In the genomic region with DNA sequence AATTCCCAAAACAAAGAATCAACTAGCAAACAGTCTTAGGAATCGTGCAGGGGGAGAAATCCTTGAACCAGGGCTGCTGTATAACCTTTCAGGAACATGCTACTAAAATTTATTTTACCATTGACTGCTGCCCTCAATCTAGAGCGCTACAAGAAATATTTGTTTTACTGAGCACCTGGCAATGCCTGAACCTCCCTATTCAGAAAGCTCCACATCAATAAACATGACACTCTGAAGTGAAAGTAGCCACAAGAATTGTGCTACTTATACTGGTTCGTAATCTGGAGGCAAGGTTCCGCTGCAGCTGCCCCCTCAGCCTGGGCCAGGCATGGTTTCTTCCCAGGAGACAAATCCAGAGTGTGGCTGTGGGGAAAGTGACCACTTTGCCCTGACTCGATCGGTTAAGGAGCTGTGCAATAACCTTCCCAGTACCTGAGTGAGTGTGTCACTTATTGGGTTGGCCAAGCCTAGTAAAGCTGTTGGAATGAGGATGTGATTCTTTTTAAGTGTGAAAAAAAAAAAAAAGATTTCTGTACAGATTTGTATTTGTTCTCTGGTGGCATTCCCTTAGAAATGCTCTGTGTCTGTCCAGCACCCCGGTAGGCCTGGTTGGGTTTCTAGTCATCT, we compare ENCODE assay signal across 23 cellular contexts. TPM values are rescaled to one million over a fixed set of nuclear protein-coding genes. Genes with fewer than 3 reads are reported as not detected.
DNase-seq lines count a peak whose midpoint lies in the region; ATAC-seq, FAIRE-seq and TF ChIP-seq lines count a peak whose summit lies in the region.
"Had no signal": no experiment of that assay in that cellular context is flagged by ENCODE, and none has a peak within 500 bp of the region (broad histone marks: within the 10 kb centered on the region; RNA-seq: fewer than 3 reads in every experiment).

No MANE protein-coding gene starts in this region.

- FAIRE-seq in keratinocyte (lab: Jason Lieb, UNC), result peak; percentile 93
- FAIRE-seq: frontal cortex had no signal

- H4K20me1 ChIP-seq in keratinocyte (ENCODE audit: control insufficient read depth, extremely low read depth, insufficient read depth, low read length), result no peaks in the 10 kb centered on the region

- peak overlapping the region in 2 of 3 experiments; percentile 24 to 40 for H3K4me3 ChIP-seq in keratinocyte (ENCODE audit: control insufficient read depth in 2 of 3, extremely low read depth in 1 of 3, insufficient read depth in 2 of 3, low read depth in 1 of 3, low read length in 3 of 3)
- no peak overlapping the region for H3K4me3 ChIP-seq in prostate gland
- H3K4me3 ChIP-seq: tibial nerve had no signal

- H3K27ac ChIP-seq in VCaP (peak overlapping the region; percentile 9; the same call in 1 of the 2 replicates), keratinocyte (ENCODE audit: control insufficient read depth, insufficient read depth, low read length) (peak overlapping the region; percentile 95), prostate gland (peak overlapping the region in 1 of 2 donors; percentile 59)
- H3K27ac ChIP-seq: tibial nerve, WERI-Rb-1 had no signal

- peak overlapping the region; percentile 56 for H3K9ac ChIP-seq in keratinocyte (ENCODE audit: control insufficient read depth, extremely low read depth, insufficient read depth, low read length)

- dilution Hi-C loops in keratinocyte (cut with MboI; ENCODE audit: extremely low pct_ligation_motif_present, low sequenced_read_pairs), result no loop called here

- 43% methylated on average over 7 of the region's 7 CpGs for WGBS in prostate gland

- H3K4me1 ChIP-seq in keratinocyte (ENCODE audit: control insufficient read depth, extremely low read depth, insufficient read depth, low read length) (peaks cover 46% of the 10 kb centered on the region), prostate gland (replicated peaks) (no peaks in the 10 kb centered on the region)
- H3K4me1 ChIP-seq: tibial nerve had no signal

- peak; percentile 21 for DNase-seq in HK-2 (ENCODE audit: unreplicated experiment)
- DNase-seq in keratinocyte (ENCODE audit: low read depth, low spot score), result peak; percentile 56
- peak; percentile 23 for DNase-seq in prostate gland (ENCODE audit: low spot score)
- no peak for DNase-seq in activated T-cell treated with anti-CD3 and anti-CD28 coated beads, Interleukin-2, amount 50 U/mL, for 1 hour
- no peak for DNase-seq in NCI-H2196 treated with DMSO at 0.1 percent for 48 hours (lab: John Stamatoyannopoulos, UW; ENCODE audit: unreplicated experiment)
- DNase-seq: activated CD4-positive, alpha-beta memory T cell treated with anti-CD3 and anti-CD28 coated beads for 36 hours; activated T-cell treated with anti-CD3 and anti-CD28 coated beads, Interleukin-2, amount 50 U/mL, for 24 hours; CD4-positive, alpha-beta T cell; cortex of kidney; GOT3; natural killer cell; NCI-H1694 treated with DMSO at 0.1 percent for 48 hours; stimulated activated CD4-positive, alpha-beta T cell treated with anti-CD3 and anti-CD28 coated beads, Interleukin-12 subunit alpha, Interleukin-12 subunit beta, amount 100 ng/mL, for 4 hours; T-helper 1 cell; WERI-Rb-1 had no signal

- peak overlapping the region; percentile 86 for H3K4me2 ChIP-seq in keratinocyte (ENCODE audit: control insufficient read depth, extremely low read depth, insufficient read depth, low read depth, low read length)

- H3K27me3 ChIP-seq in keratinocyte (ENCODE audit: control insufficient read depth, extremely low read depth, insufficient read depth, low read length) (no peaks in the 10 kb centered on the region), prostate gland (replicated peaks; ENCODE audit: insufficient read depth) (no peaks in the 10 kb centered on the region)

- H2AFZ ChIP-seq in keratinocyte (ENCODE audit: control insufficient read depth, low read length), result peak overlapping the region; percentile 28

- TF ChIP-seq CTCF in VCaP (conservative IDR thresholded peaks at IDR 0.05), result no peak
- no peak for TF ChIP-seq CTCF in keratinocyte (optimal IDR thresholded peaks at IDR 0.05 in 1 of 3, IDR thresholded peaks at IDR 0.05 in 1 of 3, conservative IDR thresholded peaks at IDR 0.05 in 1 of 3; ENCODE audit: extremely low read depth in 1 of 3, insufficient read depth in 2 of 3, low read length in 3 of 3)
- TF ChIP-seq CTCF in prostate gland (IDR thresholded peaks at IDR 0.05), result no peak

- H3K79me2 ChIP-seq in keratinocyte (ENCODE audit: control insufficient read depth, insufficient read depth, low read length), result no peaks in the 10 kb centered on the region

- H3K9me3 ChIP-seq in keratinocyte (ENCODE audit: control insufficient read depth, low read depth, low read length) (no peaks in the 10 kb centered on the region), prostate gland (no peaks in the 10 kb centered on the region)
- H3K9me3 ChIP-seq: tibial nerve had no signal

- no peak for TF ChIP-seq POLR2A in prostate gland (IDR thresholded peaks at IDR 0.05)

- H3K36me3 ChIP-seq in keratinocyte (ENCODE audit: control insufficient read depth in 2 of 2, extremely low read depth in 1 of 2, insufficient read depth in 2 of 2, low read length in 2 of 2) (no peaks in the 10 kb centered on the region), prostate gland (no peaks in the 10 kb centered on the region)
- H3K36me3 ChIP-seq: tibial nerve, WERI-Rb-1 had no signal

- ATAC-seq in HG03565 (IDR thresholded peaks at IDR 0.05; ENCODE audit: unreplicated experiment) (no peak), HG02571 (IDR thresholded peaks at IDR 0.05; ENCODE audit: unreplicated experiment) (no peak)
- ATAC-seq: natural killer cell had no signal

- intact Hi-C loops in prostate gland (cut with DNase I), result no loop called here

- H3K9me1 ChIP-seq in keratinocyte (ENCODE audit: control insufficient read depth, extremely low read depth, insufficient read depth, low read length), result no peaks in the 10 kb centered on the region

RNA-seq across cellular contexts. Expression of a gene that starts 7.7 kb away (rescaled TPM):
- 0.35 to 0.49 TPM (median 0.41 TPM) in 3 replicates for polyA plus RNA-seq in keratinocyte
- not detected for polyA plus RNA-seq in keratinocyte (2011; ENCODE audit: low read depth)
- 0.06 and 0.14 TPM in 2 replicates for polyA plus RNA-seq in keratinocyte (2011; cell fraction: cytosol; rRNA removed)
- 1.1 TPM in 2 replicates for polyA plus RNA-seq in keratinocyte (2011; cell fraction: nucleus; rRNA removed)
- 0.38 and 0.48 TPM in 2 replicates for polyA plus RNA-seq in keratinocyte (2012; ENCODE audit: low replicate concordance)
- polyA minus RNA-seq in keratinocyte, result 0.66 to 0.93 TPM (median 0.73 TPM) in 3 replicates
- 1.5 TPM for polyA minus RNA-seq in keratinocyte (2011; cell fraction: cytosol; rRNA and poly(A)+ RNA removed)
- polyA minus RNA-seq in keratinocyte (2011; cell fraction: nucleus; rRNA and poly(A)+ RNA removed), result 2.1 and 2.7 TPM in 2 replicates
- 10 to 100 TPM; 14.6 to 24.2 TPM for total RNA-seq in prostate gland
- total RNA-seq: CD4-positive, alpha-beta T cell; Daoy; natural killer cell; pulmonary artery endothelial cell had no signal
- polyA plus RNA-seq: liver had no signal

Comparison
In these comparisons a context has a peak if more than half of its experiments do, and no peak if none do; other contexts are left out.
1. DNase-seq: peak in HK-2 (single experiment), keratinocyte (single experiment) and prostate gland (single experiment); none in activated T-cell treated with anti-CD3 and anti-CD28 coated beads, Interleukin-2, amount 50 U/mL, for 1 hour (single experiment) and NCI-H2196 treated with DMSO at 0.1 percent for 48 hours (single experiment).
2. H3K4me3 ChIP-seq: peak in keratinocyte (2 of 3); none in prostate gland (0 of 2).